ENCODE assay signal across 8 cellular contexts in the genomic region with DNA sequence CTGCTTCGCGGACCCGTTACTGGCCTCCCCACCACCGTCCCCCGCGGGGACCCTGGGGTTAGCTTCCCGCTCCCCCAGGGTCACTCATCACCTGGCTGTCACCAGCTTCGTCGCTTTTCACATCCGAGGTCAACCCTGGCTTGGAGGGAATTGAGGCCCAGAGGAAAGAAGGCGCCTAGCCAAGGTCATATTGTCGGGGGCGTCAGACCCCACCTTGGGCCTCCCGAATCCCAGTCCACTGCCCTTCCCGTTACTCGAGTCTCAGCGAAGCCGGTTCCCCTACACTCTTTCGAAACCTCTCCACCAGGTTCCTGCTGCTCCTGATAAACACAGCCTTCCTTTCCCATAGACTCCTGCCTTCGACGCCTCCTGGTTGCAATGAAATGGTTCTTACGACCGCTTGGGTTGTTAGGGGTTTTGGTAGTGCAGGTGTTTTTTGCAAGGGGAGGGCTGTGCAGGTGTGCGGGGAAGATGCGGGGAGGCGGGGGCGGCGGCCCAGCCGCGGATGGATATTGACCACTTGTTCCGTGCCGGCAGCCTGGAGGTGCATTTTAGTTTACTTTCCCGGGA. TPM values are rescaled to one million over a fixed set of nuclear protein-coding genes. Genes with fewer than 3 reads are reported as not detected.
DNase-seq lines count a peak whose midpoint lies in the region; ATAC-seq and TF ChIP-seq lines count a peak whose summit lies in the region.

No MANE protein-coding gene starts in this region.

- H3K27ac Mint-ChIP-seq in WTC11: peak overlapping the region; percentile 85

- peak overlapping the region; percentile 85 for H3K4me3 ChIP-seq in retinal pigment epithelial cell (ENCODE audit: low read length)

- H3K4me3 Mint-ChIP-seq in WTC11: peak overlapping the region; percentile 80

- CTCF ChIA-PET in WTC11 (lab: Charles Lee): interaction anchor here (0.5 to 3.6 kb wide), 12 partner anchors 13 to 1985 kb away, joined by 3 to 21 read pairs (median 3); a partner anchor contains a TSS

- POLR2A ChIA-PET in WTC11 (lab: Charles Lee): interaction anchor here (0.6 to 1.5 kb wide), 2 partner anchors 20 to 22 kb away, joined by 3 to 8 read pairs; a partner anchor contains a TSS

- DNase-seq in COLO668 (lab: John Stamatoyannopoulos, UW; ENCODE audit: unreplicated experiment) (peak; percentile 30), WTC11 (ENCODE audit: low spot score) (no peak), germinal center (ENCODE audit: low spot score) (peak; percentile 48), retinal pigment epithelial cell (ENCODE audit: low read depth) (no peak), NCI-H1694 treated with DMSO at 0.1 percent for 48 hours (lab: John Stamatoyannopoulos, UW) (no peak), activated gamma-delta T cell treated with Interleukin-2 at 50 U/mL for 16 hours (no peak)
- no peak for DNase-seq in stimulated activated naive CD4-positive, alpha-beta T cell treated with Interleukin-2 at 50 U/mL for 16 hours (lab: John Stamatoyannopoulos, UW)

- H3K9me3 Mint-ChIP-seq in WTC11: no peaks in the 10 kb centered on the region

- peak; percentile 13 for ATAC-seq in HG02885 (IDR thresholded peaks at IDR 0.05; ENCODE audit: poor library complexity, unreplicated experiment)
- ATAC-seq in WTC11: no peak

- H3K27me3 Mint-ChIP-seq in WTC11 (ENCODE audit: low read depth): peaks cover 5% of the 10 kb centered on the region; the same call in 1 of the 2 replicates

- no peak for TF ChIP-seq CTCF in WTC11 (IDR thresholded peaks at IDR 0.05)
- peak; percentile 5 for TF ChIP-seq CTCF in retinal pigment epithelial cell (conservative IDR thresholded peaks at IDR 0.05; ENCODE audit: low read depth, low read length)

- H3K4me1 Mint-ChIP-seq in WTC11: peaks cover 18% of the 10 kb centered on the region

- H3K36me3 Mint-ChIP-seq in WTC11: no peaks in the 10 kb centered on the region

TF ChIP-seq in WTC11, 78 proteins besides CTCF, POLR2A, EP300 and RAD21:
- TF ChIP-seq, protein P1, sequence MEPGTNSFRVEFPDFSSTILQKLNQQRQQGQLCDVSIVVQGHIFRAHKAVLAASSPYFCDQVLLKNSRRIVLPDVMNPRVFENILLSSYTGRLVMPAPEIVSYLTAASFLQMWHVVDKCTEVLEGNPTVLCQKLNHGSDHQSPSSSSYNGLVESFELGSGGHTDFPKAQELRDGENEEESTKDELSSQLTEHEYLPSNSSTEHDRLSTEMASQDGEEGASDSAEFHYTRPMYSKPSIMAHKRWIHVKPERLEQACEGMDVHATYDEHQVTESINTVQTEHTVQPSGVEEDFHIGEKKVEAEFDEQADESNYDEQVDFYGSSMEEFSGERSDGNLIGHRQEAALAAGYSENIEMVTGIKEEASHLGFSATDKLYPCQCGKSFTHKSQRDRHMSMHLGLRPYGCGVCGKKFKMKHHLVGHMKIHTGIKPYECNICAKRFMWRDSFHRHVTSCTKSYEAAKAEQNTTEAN (CRISPR knock-in tag; IDR thresholded peaks at IDR 0.05): no peak
- TF ChIP-seq, protein P2, sequence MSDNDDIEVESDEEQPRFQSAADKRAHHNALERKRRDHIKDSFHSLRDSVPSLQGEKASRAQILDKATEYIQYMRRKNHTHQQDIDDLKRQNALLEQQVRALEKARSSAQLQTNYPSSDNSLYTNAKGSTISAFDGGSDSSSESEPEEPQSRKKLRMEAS (CRISPR knock-in tag; IDR thresholded peaks at IDR 0.05): no peak
- TF ChIP-seq CBFB (CRISPR knock-in tag; IDR thresholded peaks at IDR 0.05; ENCODE audit: low read depth) (no peak), JAZF1 (CRISPR knock-in tag; IDR thresholded peaks at IDR 0.05) (no peak), ZNF219 (CRISPR knock-in tag; IDR thresholded peaks at IDR 0.05; ENCODE audit: borderline replicate concordance) (no peak), RELA (CRISPR knock-in tag; IDR thresholded peaks at IDR 0.05; ENCODE audit: borderline replicate concordance) (no peak), SOX15 (CRISPR knock-in tag; IDR thresholded peaks at IDR 0.05) (no peak), ZNF263 (CRISPR knock-in tag; IDR thresholded peaks at IDR 0.05; ENCODE audit: low read depth) (no peak), KAT7 (CRISPR knock-in tag; IDR thresholded peaks at IDR 0.05; ENCODE audit: borderline replicate concordance) (no peak), NFATC4 (CRISPR knock-in tag; IDR thresholded peaks at IDR 0.05) (no peak), ELF4 (CRISPR knock-in tag; IDR thresholded peaks at IDR 0.05; ENCODE audit: low read depth) (no peak), OVOL2 (CRISPR knock-in tag; IDR thresholded peaks at IDR 0.05; ENCODE audit: borderline replicate concordance) (no peak)
- TF ChIP-seq, protein P3, sequence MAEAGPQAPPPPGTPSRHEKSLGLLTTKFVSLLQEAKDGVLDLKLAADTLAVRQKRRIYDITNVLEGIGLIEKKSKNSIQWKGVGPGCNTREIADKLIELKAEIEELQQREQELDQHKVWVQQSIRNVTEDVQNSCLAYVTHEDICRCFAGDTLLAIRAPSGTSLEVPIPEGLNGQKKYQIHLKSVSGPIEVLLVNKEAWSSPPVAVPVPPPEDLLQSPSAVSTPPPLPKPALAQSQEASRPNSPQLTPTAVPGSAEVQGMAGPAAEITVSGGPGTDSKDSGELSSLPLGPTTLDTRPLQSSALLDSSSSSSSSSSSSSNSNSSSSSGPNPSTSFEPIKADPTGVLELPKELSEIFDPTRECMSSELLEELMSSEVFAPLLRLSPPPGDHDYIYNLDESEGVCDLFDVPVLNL (CRISPR knock-in tag; IDR thresholded peaks at IDR 0.05; ENCODE audit: borderline replicate concordance, low read depth): no peak
- TF ChIP-seq, protein P4, sequence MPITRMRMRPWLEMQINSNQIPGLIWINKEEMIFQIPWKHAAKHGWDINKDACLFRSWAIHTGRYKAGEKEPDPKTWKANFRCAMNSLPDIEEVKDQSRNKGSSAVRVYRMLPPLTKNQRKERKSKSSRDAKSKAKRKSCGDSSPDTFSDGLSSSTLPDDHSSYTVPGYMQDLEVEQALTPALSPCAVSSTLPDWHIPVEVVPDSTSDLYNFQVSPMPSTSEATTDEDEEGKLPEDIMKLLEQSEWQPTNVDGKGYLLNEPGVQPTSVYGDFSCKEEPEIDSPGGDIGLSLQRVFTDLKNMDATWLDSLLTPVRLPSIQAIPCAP (CRISPR knock-in tag; IDR thresholded peaks at IDR 0.05): no peak
- TF ChIP-seq, protein P5, sequence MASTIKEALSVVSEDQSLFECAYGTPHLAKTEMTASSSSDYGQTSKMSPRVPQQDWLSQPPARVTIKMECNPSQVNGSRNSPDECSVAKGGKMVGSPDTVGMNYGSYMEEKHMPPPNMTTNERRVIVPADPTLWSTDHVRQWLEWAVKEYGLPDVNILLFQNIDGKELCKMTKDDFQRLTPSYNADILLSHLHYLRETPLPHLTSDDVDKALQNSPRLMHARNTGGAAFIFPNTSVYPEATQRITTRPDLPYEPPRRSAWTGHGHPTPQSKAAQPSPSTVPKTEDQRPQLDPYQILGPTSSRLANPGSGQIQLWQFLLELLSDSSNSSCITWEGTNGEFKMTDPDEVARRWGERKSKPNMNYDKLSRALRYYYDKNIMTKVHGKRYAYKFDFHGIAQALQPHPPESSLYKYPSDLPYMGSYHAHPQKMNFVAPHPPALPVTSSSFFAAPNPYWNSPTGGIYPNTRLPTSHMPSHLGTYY (CRISPR knock-in tag; IDR thresholded peaks at IDR 0.05): no peak

RNA-seq across cellular contexts. Expression of a gene that starts 0.6 kb away (rescaled TPM):
- 31.1 to 32.7 TPM (median 31.8 TPM) in 3 replicates for total RNA-seq in WTC11 (2021)

RNA-seq across cellular contexts. Expression of a gene that starts 22.5 kb away (rescaled TPM):
- 77.4 to 98.3 TPM (median 92.0 TPM) in 3 replicates for total RNA-seq in WTC11 (2021)

RNA-seq across cellular contexts. Expression of a gene that starts 35.0 kb away (rescaled TPM):
- total RNA-seq in WTC11 (2021): 518 to 587 TPM (median 554 TPM) in 3 replicates

RNA-seq across cellular contexts. Expression of a gene that starts 46.8 kb away (rescaled TPM):
- 94.3 to 112 TPM (median 99.3 TPM) in 3 replicates for total RNA-seq in WTC11 (2021)

Comparison
In these comparisons a context has a peak if more than half of its experiments do, and no peak if none do; other contexts are left out.
1. DNase-seq: peak in COLO668 (single experiment) and germinal center (single experiment); none in WTC11 (single experiment), retinal pigment epithelial cell (single experiment), NCI-H1694 treated with DMSO at 0.1 percent for 48 hours (single experiment), stimulated activated naive CD4-positive, alpha-beta T cell treated with Interleukin-2 at 50 U/mL for 16 hours (single experiment) and activated gamma-delta T cell treated with Interleukin-2 at 50 U/mL for 16 hours (single experiment).